Comparison of ENCODE assay signal across 7 cellular contexts in genomic region chr3:18516170-18516569, GRCh38.
DNase-seq lines count a peak whose midpoint lies in the region; FAIRE-seq and TF ChIP-seq lines count a peak whose summit lies in the region.
"Not testable (repeated sequence)": the region's sequence is repeated elsewhere in the genome, so short reads cannot be mapped to it uniquely, and the experiment has no call there.

No MANE protein-coding gene starts in this region.

- not testable (repeated sequence) for H2BK5ac ChIP-seq in H1 (ENCODE audit: low read depth, low read length)

- not testable (repeated sequence) for H3K27me3 ChIP-seq in H7 (ENCODE audit: control insufficient read depth, insufficient read depth, low read length); HUES48 (ENCODE audit: control insufficient read depth, insufficient read depth, low read length); NT2/D1 (ENCODE audit: insufficient read depth, insufficient read length); H1 (replicated peaks in 1 of 4; ENCODE audit: control insufficient read depth in 3 of 4, extremely low read depth in 1 of 4, insufficient read depth in 3 of 4, low read length in 3 of 4); iPS-15b (ENCODE audit: control insufficient read depth, insufficient read depth, low read length); neural progenitor cell

- not testable (repeated sequence) for H2BK12ac ChIP-seq in H1 (ENCODE audit: low read depth, low read length)

- not testable (repeated sequence) for H3K27ac Mint-ChIP-seq in mesothelial cell of epicardium
- peak overlapping the region; percentile 29 for H3K27ac Mint-ChIP-seq in neural progenitor cell

- not testable (repeated sequence) for TF ChIP-seq RAD21 in H1 (IDR thresholded peaks at IDR 0.05 in 1 of 2, conservative IDR thresholded peaks at IDR 0.05 in 1 of 2; ENCODE audit: low read depth in 2 of 2, low read length in 2 of 2)

- POLR2A ChIA-PET in H1 (lab: Charles Lee; ENCODE audit: partially characterized antibody), result interaction anchor here (1.2 kb wide), 1 partner anchor 19 kb away, joined by 3 read pairs; no protein-coding TSS in a partner anchor

- H3K4me2 ChIP-seq in H1 (ENCODE audit: insufficient read depth in 1 of 2, low read depth in 2 of 2, low read length in 2 of 2) (peak overlapping the region; percentile 43 to 49; a peak in 3 of 4 replicates), neural progenitor cell (peak overlapping the region; percentile 67)

- not testable (repeated sequence) for H3K36me3 ChIP-seq in H7 (replicated peaks; ENCODE audit: control insufficient read depth, insufficient read depth, low read length); HUES48 (ENCODE audit: control insufficient read depth, insufficient read depth, low read length); NT2/D1 (ENCODE audit: insufficient read depth, insufficient read length, low read length); H1 (ENCODE audit: control insufficient read depth in 2 of 4, insufficient read depth in 4 of 4, low read length in 3 of 4); iPS-15b (ENCODE audit: control insufficient read depth, insufficient read depth, low read length); neural progenitor cell

- not testable (repeated sequence) for H4K91ac ChIP-seq in H1 (replicated peaks; ENCODE audit: insufficient read length, low read length)

- H2BK15ac ChIP-seq in H1 (ENCODE audit: low read length), result not testable (repeated sequence)

- not testable (repeated sequence) for FAIRE-seq in H1 (lab: Jason Lieb, UNC)

- TF ChIP-seq EP300 in H1 (IDR thresholded peaks at IDR 0.05; ENCODE audit: borderline replicate concordance in 1 of 2, low read depth in 2 of 2, low read length in 2 of 2), result not testable (repeated sequence)

- not testable (repeated sequence) for H3K23ac ChIP-seq in H1 (ENCODE audit: insufficient read length)

- not testable (repeated sequence) for H2AFZ ChIP-seq in H1 (ENCODE audit: low read length); neural progenitor cell (replicated peaks)

- not testable (repeated sequence) for H3K9me3 ChIP-seq in HUES48 (ENCODE audit: control insufficient read depth, insufficient read depth, low read length); NT2/D1 (ENCODE audit: insufficient read depth, low read length); H1 (ENCODE audit: insufficient read depth in 2 of 2, low read depth in 1 of 2, low read length in 1 of 2); iPS-15b (ENCODE audit: control insufficient read depth, insufficient read depth, low read length); neural progenitor cell (ENCODE audit: low read depth)

- H3K56ac ChIP-seq in H1 (replicated peaks; ENCODE audit: insufficient read length, low read depth, low read length), result not testable (repeated sequence)

- H3K4me1 ChIP-seq in HUES48 (ENCODE audit: control insufficient read depth, insufficient read depth, low read length); NT2/D1 (ENCODE audit: insufficient read depth, insufficient read length); H1 (replicated peaks in 1 of 4; ENCODE audit: control insufficient read depth in 3 of 4, insufficient read depth in 4 of 4, low read length in 3 of 4); iPS-15b (ENCODE audit: control insufficient read depth, insufficient read depth, low read length); neural progenitor cell: not testable (repeated sequence)

- 81% methylated on average over 16 of the region's 19 CpGs; no CpG with 5 or more reads in 1 of the 2 experiments for WGBS in H1 (ENCODE audit: extremely low coverage in 1 of 2, insufficient coverage in 1 of 2, insufficient read length in 1 of 2, insufficient replicate concordance in 2 of 2, low coverage in 1 of 2, low lambda C conversion rate in 2 of 2, missing lambda C conversion rate in 1 of 2), 2 experiments

- CTCF ChIA-PET in H1 (lab: Charles Lee; ENCODE audit: partially characterized antibody), result not testable (repeated sequence)

- not testable (repeated sequence) for DNase-seq in H7; NT2/D1 (ENCODE audit: low read depth, low spot score); mesothelial cell of epicardium (ENCODE audit: low spot score in 2 of 2, unreplicated experiment in 2 of 2); neural progenitor cell (ENCODE audit: low spot score)
- peak in 1 of 2 experiments; percentile 65 for DNase-seq in H1 (ENCODE audit: low read depth in 1 of 2, low spot score in 2 of 2)

- H4K8ac ChIP-seq in H1 (ENCODE audit: extremely low read depth, insufficient read depth, low read length), result peak overlapping the region; percentile 89; the same call in 1 of the 2 replicates

- not testable (repeated sequence) for TF ChIP-seq POLR2A in H1 (IDR thresholded peaks at IDR 0.05; ENCODE audit: control extremely low read depth in 1 of 2, low read depth in 2 of 2, low read length in 2 of 2)

- not testable (repeated sequence) for H2AK5ac ChIP-seq in H1 (ENCODE audit: low read depth, low read length)

- peak overlapping the region; percentile 20 for H3K4me3 ChIP-seq in H7 (ENCODE audit: insufficient read depth, low read depth, low read length)
- H3K4me3 ChIP-seq in HUES48 (ENCODE audit: low read depth, low read length), result peak overlapping the region; percentile 54
- peak overlapping the region; percentile 50 for H3K4me3 ChIP-seq in NT2/D1 (ENCODE audit: insufficient read length, low read depth)
- H3K4me3 ChIP-seq in H1 (ENCODE audit: extremely low read depth in 1 of 4, insufficient read depth in 2 of 4, low read depth in 3 of 4, low read length in 4 of 4), result peak overlapping the region in 3 of 4 experiments; percentile 12 to 39 (median 19); a peak in 3 of 8 replicates
- peak overlapping the region; percentile 45 for H3K4me3 ChIP-seq in iPS-15b (ENCODE audit: low read depth, low read length)
- peak overlapping the region; percentile 37 for H3K4me3 ChIP-seq in neural progenitor cell

- H3K14ac ChIP-seq in H1 (ENCODE audit: insufficient read length), result not testable (repeated sequence)

- not testable (repeated sequence) for H3K9me3 Mint-ChIP-seq in mesothelial cell of epicardium, neural progenitor cell

- not testable (repeated sequence) for TF ChIP-seq CTCF in H1 (IDR thresholded peaks at IDR 0.05; ENCODE audit: control extremely low read depth in 1 of 3, insufficient read depth in 1 of 3, low read depth in 1 of 3, low read length in 3 of 3); mesothelial cell of epicardium (IDR thresholded peaks at IDR 0.05; ENCODE audit: unreplicated experiment); neural progenitor cell (IDR thresholded peaks at IDR 0.05)

- H3K27ac ChIP-seq in HUES48 (ENCODE audit: low read depth, low read length); H1 (ENCODE audit: low read depth, low read length); neural progenitor cell: not testable (repeated sequence)

- not testable (repeated sequence) for H3K4me1 Mint-ChIP-seq in mesothelial cell of epicardium, neural progenitor cell

- H3F3A ChIP-seq in neural progenitor cell (ENCODE audit: low read depth), result not testable (repeated sequence)

- not testable (repeated sequence) for H3K9ac ChIP-seq in HUES48 (ENCODE audit: low read depth, low read length); iPS-15b (ENCODE audit: low read depth, low read length); neural progenitor cell
- peak overlapping the region; percentile 50 for H3K9ac ChIP-seq in NT2/D1 (ENCODE audit: insufficient read length, low read depth)
- H3K9ac ChIP-seq in H1 (replicated peaks in 1 of 4; ENCODE audit: extremely low read depth in 1 of 4, low read depth in 3 of 4, low read length in 3 of 4), result peak overlapping the region in 1 of 4 experiments; percentile 37; a peak in 2 of 7 replicates

- not testable (repeated sequence) for H3K23me2 ChIP-seq in H1 (ENCODE audit: low read depth, low read length)

- not testable (repeated sequence) for H3K18ac ChIP-seq in H1 (ENCODE audit: extremely low read depth, low read length)

- H2BK20ac ChIP-seq in H1 (ENCODE audit: low read length), result not testable (repeated sequence)

- H2BK120ac ChIP-seq in H1 (replicated peaks; ENCODE audit: low read depth, low read length), result not testable (repeated sequence)

- not testable (repeated sequence) for H3K4ac ChIP-seq in H1 (replicated peaks; ENCODE audit: insufficient read length, low read depth, low read length)

- not testable (repeated sequence) for H3K27me3 Mint-ChIP-seq in mesothelial cell of epicardium (ENCODE audit: low read depth); neural progenitor cell (ENCODE audit: insufficient read depth, low read depth)

- H4K20me1 ChIP-seq in H1 (replicated peaks in 1 of 2; ENCODE audit: control insufficient read depth in 1 of 2, insufficient read depth in 2 of 2, low read length in 2 of 2); neural progenitor cell (ENCODE audit: low read depth): not testable (repeated sequence)

- H3K79me1 ChIP-seq in H1 (ENCODE audit: low read depth, low read length), result not testable (repeated sequence)

- not testable (repeated sequence) for H3K79me2 ChIP-seq in H1 (ENCODE audit: control insufficient read depth in 1 of 2, insufficient read depth in 2 of 2, low read length in 2 of 2); neural progenitor cell (ENCODE audit: low read depth)

- H3K36me3 Mint-ChIP-seq in mesothelial cell of epicardium, neural progenitor cell: not testable (repeated sequence)

- peak overlapping the region; percentile 53 for H3K4me3 Mint-ChIP-seq in mesothelial cell of epicardium
- not testable (repeated sequence) for H3K4me3 Mint-ChIP-seq in neural progenitor cell

- H4K5ac ChIP-seq in H1 (ENCODE audit: insufficient read length, low read depth, low read length), result not testable (repeated sequence)
